ENCODE assay signal across 14 cellular contexts in genomic region chr6:47044418-47044817, GRCh38. TPM values are rescaled to one million over a fixed set of nuclear protein-coding genes. Genes with fewer than 3 reads are reported as not detected.
DNase-seq lines count a peak whose midpoint lies in the region; ATAC-seq and TF ChIP-seq lines count a peak whose summit lies in the region.
"Had no signal": no experiment of that assay in that cellular context is flagged by ENCODE, and none has a peak within 500 bp of the region (broad histone marks: within the 10 kb centered on the region; RNA-seq: fewer than 3 reads in every experiment).

No MANE protein-coding gene starts in this region.

- H4K91ac ChIP-seq in mesenchymal stem cell (ENCODE audit: low read length), result no peak overlapping the region

- no peaks in the 10 kb centered on the region for H3K79me1 ChIP-seq in mesenchymal stem cell (replicated peaks; ENCODE audit: low read length, poor library complexity, severe bottlenecking)

- H3K4me2 ChIP-seq in mammary epithelial cell (ENCODE audit: insufficient read depth, low read depth, low read length) (peak overlapping the region; percentile 67), mesenchymal stem cell (ENCODE audit: low read length, poor library complexity, severe bottlenecking) (no peak overlapping the region)
- H3K4me2 ChIP-seq: BLaER1 treated with 17β-estradiol and CSF1 and Interleukin-3, amounts not matched to agents 10 nM and 100 nM had no signal

- CTCF ChIA-PET in mammary epithelial cell (lab: Charles Lee; ENCODE audit: low non-redundant PET), result interaction anchor here (0.7 kb wide), 1 partner anchor 9 kb away, joined by 6 read pairs; no protein-coding TSS in a partner anchor

- no peaks in the 10 kb centered on the region for H3K9me3 ChIP-seq in mammary epithelial cell (replicated peaks; ENCODE audit: insufficient read depth, low read length)
- H3K9me3 ChIP-seq in mesenchymal stem cell (ENCODE audit: control insufficient read depth, low read length), result no peaks in the 10 kb centered on the region
- H3K9me3 ChIP-seq in right cardiac atrium (ENCODE audit: control insufficient read depth, low read length), result no peaks in the 10 kb centered on the region
- H3K9me3 ChIP-seq: BLaER1 treated with 17β-estradiol and CSF1 and Interleukin-3, amounts not matched to agents 10 nM and 100 nM; Peyer's patch had no signal

- no peaks in the 10 kb centered on the region for H4K20me1 ChIP-seq in mammary epithelial cell (ENCODE audit: insufficient read depth, low read length)
- H4K20me1 ChIP-seq: BLaER1 treated with 17β-estradiol and CSF1 and Interleukin-3, amounts not matched to agents 10 nM and 100 nM had no signal

- H3K79me2 ChIP-seq in mammary epithelial cell (ENCODE audit: insufficient read depth, low read length), result peaks cover 22% of the 10 kb centered on the region

- no TSS peak for BruUV-seq in mammary epithelial cell (replicated peaks; lab: Mats Ljungman, UMichigan)

- H2AFZ ChIP-seq in mammary epithelial cell (ENCODE audit: low read depth, low read length), result peak overlapping the region; percentile 79
- H2AFZ ChIP-seq in mesenchymal stem cell (ENCODE audit: low read depth, low read length), result no peak overlapping the region

- H2BK15ac ChIP-seq in mesenchymal stem cell (ENCODE audit: low read depth, poor library complexity, severe bottlenecking), result no peak overlapping the region

- peak overlapping the region; percentile 98 for H3K27ac ChIP-seq in mammary epithelial cell (ENCODE audit: insufficient read depth, low read depth, low read length)
- no peak overlapping the region for H3K27ac ChIP-seq in mesenchymal stem cell (ENCODE audit: low read length, poor library complexity, severe bottlenecking)
- no peak overlapping the region for H3K27ac ChIP-seq in right cardiac atrium (ENCODE audit: low read length)
- no peak overlapping the region for H3K27ac ChIP-seq in dorsolateral prefrontal cortex
- H3K27ac ChIP-seq: BLaER1 treated with 17β-estradiol and CSF1 and Interleukin-3, amounts not matched to agents 10 nM and 100 nM had no signal

- intact Hi-C loops in mammary epithelial cell (cut with micrococcal nuclease) (loop anchor here (1.0 kb wide), 1 partner anchor 9 kb away; no protein-coding TSS in a partner anchor), right cardiac atrium (cut with DNase I) (loop anchor here in 1 of 4 donors (5.0 kb wide), 1 partner anchor 197 kb away; no protein-coding TSS in a partner anchor), dorsolateral prefrontal cortex (cut with DNase I) (loop anchor here in 1 of 2 donors (5.0 kb wide), 1 partner anchor 187 kb away; no protein-coding TSS in a partner anchor)

- peak; percentile 70 for DNase-seq in DMS53 treated with DMSO at 0.1 percent for 48 hours (lab: John Stamatoyannopoulos, UW; ENCODE audit: unreplicated experiment)
- peak; percentile 4 for DNase-seq in NB4 (ENCODE audit: low read depth)
- DNase-seq in mammary epithelial cell, result peak; percentile 90
- peak; percentile 46 for DNase-seq in mesenchymal stem cell
- no peak for DNase-seq in right cardiac atrium
- no peak for DNase-seq in NCI-H446 (lab: John Stamatoyannopoulos, UW)
- DNase-seq in dorsolateral prefrontal cortex, result no peak
- no peak for DNase-seq in SHP77 treated with DMSO at 0.1 percent for 48 hours (lab: John Stamatoyannopoulos, UW)
- DNase-seq: activated CD4-positive, CD25-positive, alpha-beta regulatory T cell; activated T-cell treated with anti-CD3 and anti-CD28 coated beads, Interleukin-2, amount 50 U/mL, for 48 hours; central memory CD4-positive, alpha-beta T cell; kidney; Peyer's patch had no signal

- H3K23ac ChIP-seq in mesenchymal stem cell (ENCODE audit: low read length in 2 of 2), result no peak overlapping the region

- H3K36me3 ChIP-seq in mammary epithelial cell (ENCODE audit: insufficient read depth, low read length) (no peaks in the 10 kb centered on the region), mesenchymal stem cell (ENCODE audit: control insufficient read depth in 1 of 2, insufficient read depth in 2 of 2, low read depth in 1 of 2, low read length in 2 of 2) (no peaks in the 10 kb centered on the region)
- H3K36me3 ChIP-seq: BLaER1 treated with 17β-estradiol and CSF1 and Interleukin-3, amounts not matched to agents 10 nM and 100 nM; Peyer's patch had no signal

- in situ Hi-C loops in mammary epithelial cell (cut with MboI; ENCODE audit: low sequenced_read_pairs in 2 of 2), result no loop called here

- no peak overlapping the region for H2BK5ac ChIP-seq in mesenchymal stem cell (ENCODE audit: low read depth, low read length, poor library complexity, severe bottlenecking)

- H4K8ac ChIP-seq in mesenchymal stem cell (ENCODE audit: low read length), result no peak overlapping the region

- no peak overlapping the region for H3K4ac ChIP-seq in mesenchymal stem cell (ENCODE audit: low read depth in 1 of 2, low read length in 2 of 2)

- no peak overlapping the region for H3K4me3 ChIP-seq in NB4 (ENCODE audit: low read depth, low read length)
- H3K4me3 ChIP-seq in mammary epithelial cell (replicated peaks in 1 of 3; ENCODE audit: insufficient read depth in 1 of 3, low read depth in 2 of 3, low read length in 3 of 3), result no peak overlapping the region
- no peak overlapping the region for H3K4me3 ChIP-seq in mesenchymal stem cell (ENCODE audit: insufficient read depth in 1 of 2, low read depth in 1 of 2, low read length in 2 of 2)
- H3K4me3 ChIP-seq in right cardiac atrium (ENCODE audit: low read length), result no peak overlapping the region
- no peak overlapping the region for H3K4me3 ChIP-seq in dorsolateral prefrontal cortex
- H3K4me3 ChIP-seq: BLaER1 treated with 17β-estradiol and CSF1 and Interleukin-3, amounts not matched to agents 10 nM and 100 nM; Peyer's patch had no signal

- TF ChIP-seq POLR2A in NB4 (IDR thresholded peaks at IDR 0.05; ENCODE audit: extremely low read depth, insufficient read length), result no peak

- no peak for ATAC-seq in right cardiac atrium

- dilution Hi-C loops in mammary epithelial cell (cut with HindIII; ENCODE audit: low sequenced_read_pairs), result no loop called here

- H3K14ac ChIP-seq in mesenchymal stem cell (ENCODE audit: low read length in 2 of 2), result no peak overlapping the region

- H2AK5ac ChIP-seq in mesenchymal stem cell (ENCODE audit: low read length, severe bottlenecking), result peak overlapping the region; percentile 7

- H3K18ac ChIP-seq in mesenchymal stem cell (ENCODE audit: low read depth in 1 of 2, low read length in 2 of 2), result peak overlapping the region in 1 of 2 experiments; percentile 60

- H2BK12ac ChIP-seq in mesenchymal stem cell (ENCODE audit: low read length in 2 of 2), result no peak overlapping the region

- H3K4me1 ChIP-seq in mammary epithelial cell (ENCODE audit: insufficient read depth, low read length), result peaks cover 59% of the 10 kb centered on the region
- H3K4me1 ChIP-seq in mesenchymal stem cell (ENCODE audit: control insufficient read depth, insufficient read depth, low read depth, low read length), result peaks cover 5% of the 10 kb centered on the region
- no peaks in the 10 kb centered on the region for H3K4me1 ChIP-seq in right cardiac atrium (ENCODE audit: control insufficient read depth, insufficient read depth, low read length)

- no peak for TF ChIP-seq CTCF in NB4 (IDR thresholded peaks at IDR 0.05; ENCODE audit: low read depth, low read length)
- TF ChIP-seq CTCF in mammary epithelial cell (conservative IDR thresholded peaks at IDR 0.05 in 1 of 2, IDR thresholded peaks at IDR 0.05 in 1 of 2; ENCODE audit: extremely low read depth in 1 of 2, insufficient read depth in 1 of 2, low read depth in 1 of 2, low read length in 2 of 2), result no peak
- TF ChIP-seq CTCF in dorsolateral prefrontal cortex (IDR thresholded peaks at IDR 0.05 in 54 of 56, conservative IDR thresholded peaks at IDR 0.05 in 2 of 56; ENCODE audit: low read depth in 1 of 56, partially characterized antibody in 56 of 56), result no peak

- H2BK120ac ChIP-seq in mesenchymal stem cell (ENCODE audit: low read depth, low read length), result no peak overlapping the region

- H3K27me3 ChIP-seq in mammary epithelial cell (ENCODE audit: insufficient read depth, low read length), result no peaks in the 10 kb centered on the region
- H3K27me3 ChIP-seq in mesenchymal stem cell (ENCODE audit: control insufficient read depth in 1 of 2, insufficient read depth in 1 of 2, low read length in 2 of 2), result peaks cover 0 to 8% of the 10 kb centered on the region in 2 experiments
- H3K27me3 ChIP-seq in right cardiac atrium (ENCODE audit: control insufficient read depth, insufficient read depth), result no peaks in the 10 kb centered on the region
- no peaks in the 10 kb centered on the region for H3K27me3 ChIP-seq in dorsolateral prefrontal cortex
- H3K27me3 ChIP-seq: BLaER1 treated with 17β-estradiol and CSF1 and Interleukin-3, amounts not matched to agents 10 nM and 100 nM; Peyer's patch had no signal

- H3K9ac ChIP-seq in mammary epithelial cell (ENCODE audit: insufficient read depth, low read length), result peak overlapping the region; percentile 42
- no peak overlapping the region for H3K9ac ChIP-seq in mesenchymal stem cell (ENCODE audit: low read length)
- H3K9ac ChIP-seq: BLaER1 treated with 17β-estradiol and CSF1 and Interleukin-3, amounts not matched to agents 10 nM and 100 nM had no signal

- 0% methylated on average over 5 of the region's 5 CpGs for WGBS in mammary epithelial cell (ENCODE audit: low coverage, missing lambda C conversion rate)
- 38% methylated on average over 2 of the region's 5 CpGs for WGBS in mesenchymal stem cell
- WGBS in right cardiac atrium, result 52% methylated on average over 5 of the region's 5 CpGs

RNA-seq across cellular contexts. Expression of gene ADGRF1, which starts 2.3 kb away (rescaled TPM):
- 10 to 100 TPM; 10.0 to 79.4 TPM for total RNA-seq in mammary epithelial cell
- polyA plus RNA-seq in mammary epithelial cell, result 51.5 TPM
- polyA minus RNA-seq in mammary epithelial cell, result 97.8 TPM
- 0.01 TPM for polyA plus RNA-seq in mesenchymal stem cell (2013, experiment 1 of 2)
- polyA plus RNA-seq in mesenchymal stem cell (2013, experiment 2 of 2), result 0.04 TPM
- not detected for total RNA-seq in right cardiac atrium
- not detected for polyA plus RNA-seq in right cardiac atrium
- total RNA-seq in dorsolateral prefrontal cortex, result not detected

Comparison
In these comparisons a context has a peak if more than half of its experiments do, and no peak if none do; other contexts are left out.
1. DNase-seq: peak in DMS53 treated with DMSO at 0.1 percent for 48 hours (single experiment), NB4 (single experiment), mammary epithelial cell (single experiment) and mesenchymal stem cell (single experiment); none in right cardiac atrium (0 of 3), NCI-H446 (0 of 2), dorsolateral prefrontal cortex (0 of 10) and SHP77 treated with DMSO at 0.1 percent for 48 hours (single experiment).
2. RNA of gene ADGRF1, which starts 2.3 kb away (total RNA-seq): 10.0 to 79.4 TPM in mammary epithelial cell; not detected in right cardiac atrium and not detected in dorsolateral prefrontal cortex; every median in the first group is over 4 times any median in the second.